Comparison of ENCODE assay signal across 2 cellular contexts in genomic region chr11:60934091-60934789, GRCh38.
TF ChIP-seq lines count a peak whose summit lies in the region.

No MANE protein-coding gene starts in this region.

TF ChIP-seq in IMR-90, 13 proteins besides CTCF, POLR2A, EP300 and RAD21:
- TF ChIP-seq MAZ (IDR thresholded peaks at IDR 0.05; ENCODE audit: borderline replicate concordance, low read depth, low read length) (no peak), CHD1 (IDR thresholded peaks at IDR 0.05; ENCODE audit: low read depth, low read length) (no peak), FOS (IDR thresholded peaks at IDR 0.05; ENCODE audit: low read depth, low read length) (no peak)

TF ChIP-seq in K562, 482 proteins besides CTCF, POLR2A, EP300 and RAD21:
- TF ChIP-seq CHCHD3 (CRISPR knock-in tag; IDR thresholded peaks at IDR 0.05) (no peak), UBTF (IDR thresholded peaks at IDR 0.05; ENCODE audit: borderline replicate concordance in 1 of 2, low read depth in 2 of 2, low read length in 2 of 2) (0 out of 4 replicates have a peak, but pooled peaks of 1 of the 2 experiments have one; percentile 44), TFAP4 (CRISPR knock-in tag; IDR thresholded peaks at IDR 0.05; ENCODE audit: borderline replicate concordance) (0 out of 2 replicates have a peak, but pooled peaks have one; percentile 20), CHD2 (IDR thresholded peaks at IDR 0.05; ENCODE audit: low read depth, low read length) (no peak), ZNF395 (CRISPR knock-in tag; IDR thresholded peaks at IDR 0.05) (no peak), E2F6 (IDR thresholded peaks at IDR 0.05; ENCODE audit: borderline replicate concordance in 1 of 2, extremely low read depth in 1 of 2, insufficient read depth in 1 of 2, insufficient read length in 1 of 2, low read depth in 1 of 2, low read length in 1 of 2, poor library complexity in 1 of 2, severe bottlenecking in 1 of 2) (peak in 1 of 2 experiments; percentile 7), PTTG1 (tag; IDR thresholded peaks at IDR 0.05; ENCODE audit: low read depth) (no peak), E2F8 (IDR thresholded peaks at IDR 0.05; ENCODE audit: low read depth, partially characterized antibody) (no peak), RBM34 (IDR thresholded peaks at IDR 0.05; ENCODE audit: borderline replicate concordance, insufficient read depth, low read length) (no peak), TEAD1 (CRISPR knock-in tag; IDR thresholded peaks at IDR 0.05) (no peak), RBFOX2 (IDR thresholded peaks at IDR 0.05; ENCODE audit: low read depth, low read length) (no peak), TSC22D4 (tag; IDR thresholded peaks at IDR 0.05) (no peak), ZNF518B (CRISPR knock-in tag; IDR thresholded peaks at IDR 0.05) (no peak), SNRNP70 (optimal IDR thresholded peaks at IDR 0.05; ENCODE audit: low read depth, low read length) (no peak), SRSF9 (IDR thresholded peaks at IDR 0.05; ENCODE audit: borderline replicate concordance, low read depth, low read length) (no peak), ZNF263 (CRISPR knock-in tag; IDR thresholded peaks at IDR 0.05; ENCODE audit: borderline replicate concordance) (no peak), FOSL1 (tag; conservative IDR thresholded peaks at IDR 0.05) (no peak), ZNF197 (CRISPR knock-in tag; IDR thresholded peaks at IDR 0.05; ENCODE audit: low read depth) (no peak), PML (IDR thresholded peaks at IDR 0.05; ENCODE audit: low read length) (no peak), MAFK (IDR thresholded peaks at IDR 0.05; ENCODE audit: low read length) (no peak)
